ENCODE assay signal across 15 cellular contexts in genomic region chr5:103358305-103358996, GRCh38.
"Had no signal": no experiment of that assay in that cellular context is flagged by ENCODE, and none has a peak within 500 bp of the region (broad histone marks: within the 10 kb centered on the region; RNA-seq: fewer than 3 reads in every experiment).

No MANE protein-coding gene starts in this region.

- H3K27ac Mint-ChIP-seq: activated B cell treated with CpG ODN at 0.5 μM for 24 hours; activated CD4-positive, alpha-beta T cell treated with anti-CD3 and anti-CD28 coated beads, Interleukin-2, amount 10 ng/mL, durations not matched to agents 24 days and 14 days; activated naive CD8-positive, alpha-beta T cell treated with anti-CD3 and anti-CD28 coated beads, Interleukin-2, amount 50 U/mL, for 24 hours; nephron progenitor cell had no signal

- H3K27ac ChIP-seq: ascending aorta, heart left ventricle, stomach, uterus had no signal

- H3K4me3 Mint-ChIP-seq: activated B cell treated with CpG ODN at 0.5 μM for 24 hours; activated CD4-positive, alpha-beta T cell treated with anti-CD3 and anti-CD28 coated beads, Interleukin-2, amount 10 ng/mL, durations not matched to agents 24 days and 14 days; activated naive CD8-positive, alpha-beta T cell treated with anti-CD3 and anti-CD28 coated beads, Interleukin-2, amount 50 U/mL, for 24 hours; nephron progenitor cell had no signal

- DNase-seq: activated B cell treated with CpG ODN at 0.5 μM for 24 hours; activated CD4-positive, alpha-beta T cell treated with anti-CD3 and anti-CD28 coated beads, Interleukin-2, amount 10 ng/mL, durations not matched to agents 24 days and 14 days; activated CD8-positive, alpha-beta memory T cell treated with anti-CD3 and anti-CD28 coated beads for 24 hours; activated naive CD4-positive, alpha-beta T cell treated with Interleukin-2 at 50 U/mL for 16 hours; activated naive CD8-positive, alpha-beta T cell treated with anti-CD3 and anti-CD28 coated beads, Interleukin-2, amount 50 U/mL, for 24 hours; foreskin melanocyte; heart left ventricle; mesendoderm; nephron progenitor cell; stimulated activated CD4-positive, alpha-beta T cell treated with anti-CD3 and anti-CD28 coated beads, Interleukin-15, amount 100 ng/mL, for 24 hours; stomach; uterus had no signal

- H3K4me3 ChIP-seq: ascending aorta, heart left ventricle, stomach, uterus had no signal

- H3K36me3 ChIP-seq: ascending aorta, heart left ventricle, stomach, uterus had no signal

- H3K4me1 Mint-ChIP-seq: activated B cell treated with CpG ODN at 0.5 μM for 24 hours, nephron progenitor cell had no signal

- H3K27me3 ChIP-seq: ascending aorta, heart left ventricle, stomach, uterus had no signal

- H3K4me1 ChIP-seq: ascending aorta, uterus had no signal

- H3K9me3 ChIP-seq: ascending aorta, heart left ventricle, stomach, uterus had no signal

- FAIRE-seq: colon, islet of Langerhans had no signal

- ATAC-seq: activated naive CD8-positive, alpha-beta T cell treated with anti-CD3 and anti-CD28 coated beads, Interleukin-2, amount 50 U/mL, for 24 hours had no signal

- H3K27me3 Mint-ChIP-seq: activated B cell treated with CpG ODN at 0.5 μM for 24 hours had no signal

- H3K9me3 Mint-ChIP-seq: activated B cell treated with CpG ODN at 0.5 μM for 24 hours; activated CD4-positive, alpha-beta T cell treated with anti-CD3 and anti-CD28 coated beads, Interleukin-2, amount 10 ng/mL, durations not matched to agents 24 days and 14 days; activated naive CD8-positive, alpha-beta T cell treated with anti-CD3 and anti-CD28 coated beads, Interleukin-2, amount 50 U/mL, for 24 hours; nephron progenitor cell had no signal
